16 cellular contexts compared by ENCODE assay signal in genomic region chr16:11025120-11025531, GRCh38.
DNase-seq lines count a peak whose midpoint lies in the region; ATAC-seq, FAIRE-seq and TF ChIP-seq lines count a peak whose summit lies in the region.
"Had no signal": no experiment of that assay in that cellular context is flagged by ENCODE, and none has a peak within 500 bp of the region (broad histone marks: within the 10 kb centered on the region; RNA-seq: fewer than 3 reads in every experiment).

No MANE protein-coding gene starts in this region.

- no peaks in the 10 kb centered on the region for H3K4me1 ChIP-seq in gastrocnemius medialis
- H3K4me1 ChIP-seq: BE2C had no signal

- peaks cover 0 to 56% of the 10 kb centered on the region in 2 donors for H3K36me3 ChIP-seq in gastrocnemius medialis

- H3K27me3 ChIP-seq in gastrocnemius medialis: no peaks in the 10 kb centered on the region
- H3K27me3 ChIP-seq: BE2C had no signal

- peak; percentile 62 for ATAC-seq in HG02798 (IDR thresholded peaks at IDR 0.05; ENCODE audit: poor library complexity, unreplicated experiment)
- no peak for ATAC-seq in gastrocnemius medialis
- ATAC-seq: effector memory CD8-positive, alpha-beta T cell; lower lobe of right lung had no signal

- in situ Hi-C loops in gastrocnemius medialis (cut with MboI; ENCODE audit: low sequenced_read_pairs in 4 of 4): no loop called here

- H3K4me3 ChIP-seq in gastrocnemius medialis: no peak overlapping the region
- H3K4me3 ChIP-seq: lower lobe of right lung had no signal

- intact Hi-C loops in gastrocnemius medialis (cut with DNase I; ENCODE audit: low total_unique reads): no loop called here

- no peak overlapping the region for H3K27ac ChIP-seq in gastrocnemius medialis
- H3K27ac ChIP-seq: lower lobe of right lung had no signal

- FAIRE-seq in RCC 7860 (lab: Jason Lieb, UNC): peak; percentile 84

- TF ChIP-seq CTCF in gastrocnemius medialis (IDR thresholded peaks at IDR 0.05 in 4 of 5, conservative IDR thresholded peaks at IDR 0.05 in 1 of 5): no peak

- DNase-seq in stimulated activated CD4-positive, alpha-beta T cell treated with anti-CD3 and anti-CD28 coated beads, Interleukin-15, amount 100 ng/mL, for 24 hours: peak; percentile 41
- no peak for DNase-seq in stimulated activated CD4-positive, alpha-beta T cell treated with anti-CD3 and anti-CD28 coated beads, Interleukin-4, amount 100 ng/mL, for 4 hours
- DNase-seq in RCC 7860 (ENCODE audit: low spot score) (peak; percentile 56), SW 1271 (lab: John Stamatoyannopoulos, UW) (no peak), gastrocnemius medialis (no peak), middle frontal gyrus (ENCODE audit: extremely low spot score, low spot score) (no peak), Ammon's horn (ENCODE audit: low spot score) (no peak)
- DNase-seq: activated CD4-positive, CD25-positive, alpha-beta regulatory T cell treated with anti-CD3 and anti-CD28 coated beads, Interleukin-2, amount 50 U/mL, for 72 hours; aorta; BE2C; effector memory CD8-positive, alpha-beta T cell; GF-D8; head of caudate nucleus; lower lobe of right lung; stimulated activated CD4-positive, alpha-beta T cell treated with anti-CD3 and anti-CD28 coated beads, Interleukin-4, amount 100 ng/mL, for 1 hour had no signal

- TF ChIP-seq POLR2A in gastrocnemius medialis (IDR thresholded peaks at IDR 0.05): no peak

- no peaks in the 10 kb centered on the region for H3K9me3 ChIP-seq in gastrocnemius medialis
- H3K9me3 ChIP-seq: BE2C had no signal

Comparison
In these comparisons a context has a peak if more than half of its experiments do, and no peak if none do; other contexts are left out.
1. DNase-seq: peak in stimulated activated CD4-positive, alpha-beta T cell treated with anti-CD3 and anti-CD28 coated beads, Interleukin-15, amount 100 ng/mL, for 24 hours (single experiment) and RCC 7860 (single experiment); none in stimulated activated CD4-positive, alpha-beta T cell treated with anti-CD3 and anti-CD28 coated beads, Interleukin-4, amount 100 ng/mL, for 4 hours (0 of 2), SW 1271 (0 of 2), gastrocnemius medialis (0 of 2), middle frontal gyrus (single experiment) and Ammon's horn (single experiment).